In genomic region chr5:132831095-132831860, GRCh38 we compare ENCODE assay signal across 1 cellular context.
TF ChIP-seq lines count a peak whose summit lies in the region.

No MANE protein-coding gene starts in this region.

TF ChIP-seq in GM12878, 131 proteins besides CTCF, POLR2A, EP300 and RAD21:
- no peak for TF ChIP-seq SMAD5 (IDR thresholded peaks at IDR 0.05; ENCODE audit: low read depth)
- no peak for TF ChIP-seq EGR1 (IDR thresholded peaks at IDR 0.05; ENCODE audit: borderline replicate concordance in 1 of 2, low read depth in 2 of 2, low read length in 2 of 2)
- TF ChIP-seq MAX (IDR thresholded peaks at IDR 0.05; ENCODE audit: low read depth, low read length) = no peak
- no peak for TF ChIP-seq KDM1A (IDR thresholded peaks at IDR 0.05; ENCODE audit: borderline replicate concordance)
- no peak for TF ChIP-seq ATF7 (IDR thresholded peaks at IDR 0.05; ENCODE audit: low read depth)
- no peak for TF ChIP-seq JUND (IDR thresholded peaks at IDR 0.05; ENCODE audit: low read depth, low read length)
- no peak for TF ChIP-seq YY1 (IDR thresholded peaks at IDR 0.05; ENCODE audit: low read depth, low read length)
- no peak for TF ChIP-seq RELB (IDR thresholded peaks at IDR 0.05; ENCODE audit: low read depth)
- no peak for TF ChIP-seq YBX1 (IDR thresholded peaks at IDR 0.05)
- no peak for TF ChIP-seq EZH2 (IDR thresholded peaks at IDR 0.05; ENCODE audit: borderline replicate concordance, control insufficient read depth, low read depth, low read length)
- TF ChIP-seq SRF (IDR thresholded peaks at IDR 0.05; ENCODE audit: low read depth in 2 of 2, low read length in 2 of 2) = no peak
- TF ChIP-seq LARP7 (IDR thresholded peaks at IDR 0.05) = no peak
- TF ChIP-seq GABPA (IDR thresholded peaks at IDR 0.05; ENCODE audit: low read depth) = no peak
- TF ChIP-seq BRCA1 (IDR thresholded peaks at IDR 0.05; ENCODE audit: low read depth, low read length) = no peak
- no peak for TF ChIP-seq RBBP5 (conservative IDR thresholded peaks at IDR 0.05)
- no peak for TF ChIP-seq IKZF2 (IDR thresholded peaks at IDR 0.05)
- TF ChIP-seq NFXL1 (IDR thresholded peaks at IDR 0.05; ENCODE audit: borderline replicate concordance) = no peak
- no peak for TF ChIP-seq USF2 (IDR thresholded peaks at IDR 0.05; ENCODE audit: borderline replicate concordance, low read depth, low read length)
- TF ChIP-seq HDAC6 (IDR thresholded peaks at IDR 0.05; ENCODE audit: unreplicated experiment) = no peak
TF ChIP-seq in GM12878: peak in this region for 0.
